Comparison of ENCODE assay signal across 8 cellular contexts in the genomic region with DNA sequence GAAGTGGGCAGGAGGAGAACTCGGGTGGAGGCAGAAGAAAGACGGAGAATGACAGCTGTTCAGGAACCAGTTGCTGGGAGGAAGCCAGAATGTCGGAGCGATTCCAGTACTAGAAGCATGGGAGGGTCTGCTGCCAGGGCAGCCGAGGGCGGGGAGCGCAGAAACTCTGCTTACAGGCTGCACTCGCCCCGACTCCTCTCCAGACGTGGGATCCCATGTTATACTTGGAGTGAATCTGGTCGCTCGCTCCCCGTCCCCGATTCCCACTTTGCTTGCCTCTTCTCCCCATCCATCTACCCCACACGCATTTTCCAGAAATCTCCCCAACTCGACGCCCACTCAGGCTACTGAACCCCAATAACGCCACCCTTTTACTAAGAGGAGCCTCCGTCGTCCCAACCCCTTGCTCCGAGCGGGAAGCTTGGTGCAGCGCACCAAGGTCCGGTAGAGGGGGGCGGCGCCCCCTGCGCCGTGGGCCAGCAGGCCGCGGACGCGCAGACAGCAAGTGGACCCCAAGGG. TPM values are rescaled to one million over a fixed set of nuclear protein-coding genes. Genes with fewer than 3 reads are reported as not detected.
DNase-seq lines count a peak whose midpoint lies in the region; ATAC-seq and TF ChIP-seq lines count a peak whose summit lies in the region.

No MANE protein-coding gene starts in this region.

- no peaks in the 10 kb centered on the region for H3K36me3 ChIP-seq in HUES48 (ENCODE audit: control insufficient read depth, insufficient read depth, low read length)
- H3K36me3 ChIP-seq in ascending aorta = peaks cover 0 to 9% of the 10 kb centered on the region in 2 donors
- no peaks in the 10 kb centered on the region for H3K36me3 ChIP-seq in iPS-20b (ENCODE audit: insufficient read depth, low read depth, low read length)
- peaks cover 0 to 12% (median 0%) of the 10 kb centered on the region in 6 donors for H3K36me3 ChIP-seq in spleen

- H3K9ac ChIP-seq in HUES48 (ENCODE audit: low read depth, low read length) = peak overlapping the region; percentile 34; the same call in 1 of the 2 replicates
- H3K9ac ChIP-seq in iPS-20b (ENCODE audit: low read depth, low read length) = peak overlapping the region; percentile 84; the same call in 1 of the 2 replicates

- 2 to 4% (median 2%) methylated on average over 31 to 32 of the region's 32 CpGs for WGBS in spleen, 5 donors

- peak; percentile 9 for DNase-seq in stimulated activated CD4-positive, alpha-beta T cell treated with anti-CD3 and anti-CD28 coated beads, Interleukin-15, amount 100 ng/mL, for 24 hours
- DNase-seq in stimulated activated CD4-positive, alpha-beta T cell treated with anti-CD3 and anti-CD28 coated beads, Interleukin-4, amount 100 ng/mL, for 24 hours = no peak
- peak in 1 of 2 donors; percentile 63 for DNase-seq in ascending aorta (ENCODE audit: low spot score in 2 of 2)
- DNase-seq in spleen = no peak
- no peak for DNase-seq in NCI-H187 (lab: John Stamatoyannopoulos, UW)

- ATAC-seq in HG03025 (IDR thresholded peaks at IDR 0.05; ENCODE audit: low FRiP score, unreplicated experiment) = no peak

- H3K9me3 ChIP-seq in HUES48 (ENCODE audit: control insufficient read depth, insufficient read depth, low read length) = no peaks in the 10 kb centered on the region
- H3K9me3 ChIP-seq in ascending aorta = no peaks in the 10 kb centered on the region
- H3K9me3 ChIP-seq in iPS-20b (ENCODE audit: insufficient read depth, low read depth, low read length) = no peaks in the 10 kb centered on the region
- H3K9me3 ChIP-seq in spleen = no peaks in the 10 kb centered on the region

- intact Hi-C loops in ascending aorta (cut with DNase I) (loop anchor here (1.0 to 5.0 kb wide), 5 partner anchors 25 to 210 kb away; partner anchors contain the start of gene SHF), spleen (cut with DNase I; ENCODE audit: low total_unique reads) (no loop called here)

- H3K4me1 ChIP-seq in HUES48 (ENCODE audit: control insufficient read depth, insufficient read depth, low read length) (peaks cover 2% of the 10 kb centered on the region), ascending aorta (peaks cover 3 to 5% of the 10 kb centered on the region in 2 donors), iPS-20b (ENCODE audit: insufficient read depth, low read length) (peaks cover 8% of the 10 kb centered on the region; the same call in 1 of the 2 replicates), spleen (peaks cover 11 to 38% (median 28%) of the 10 kb centered on the region in 6 donors)

- H3K27me3 ChIP-seq in HUES48 (ENCODE audit: control insufficient read depth, insufficient read depth, low read length) = peaks cover 57% of the 10 kb centered on the region
- H3K27me3 ChIP-seq in ascending aorta = no peaks in the 10 kb centered on the region
- H3K27me3 ChIP-seq in iPS-20b (ENCODE audit: insufficient read depth, low read length) = peaks cover 63% of the 10 kb centered on the region
- H3K27me3 ChIP-seq in spleen (replicated peaks in 1 of 7) = peaks cover 0 to 54% (median 16%) of the 10 kb centered on the region in 7 donors

- H3K4me3 ChIP-seq in HUES48 (ENCODE audit: low read depth, low read length) = peak overlapping the region; percentile 69
- peak overlapping the region; percentile 61 to 72 for H3K4me3 ChIP-seq in ascending aorta
- H3K4me3 ChIP-seq in iPS-20b (ENCODE audit: low read length) = peak overlapping the region; percentile 94
- peak overlapping the region; percentile 26 to 81 (median 58) for H3K4me3 ChIP-seq in spleen

- no peak for TF ChIP-seq POLR2A in spleen (IDR thresholded peaks at IDR 0.05)

- H3K27ac ChIP-seq in HUES48 (ENCODE audit: low read depth, low read length) (no peak overlapping the region), ascending aorta (peak overlapping the region; percentile 75 to 77), iPS-20b (ENCODE audit: low read length) (no peak overlapping the region), spleen (peak overlapping the region; percentile 2 to 79 (median 72))

- no peak for TF ChIP-seq CTCF in ascending aorta (IDR thresholded peaks at IDR 0.05)
- no peak for TF ChIP-seq CTCF in spleen (IDR thresholded peaks at IDR 0.05 in 8 of 11, conservative IDR thresholded peaks at IDR 0.05 in 3 of 11)

RNA-seq across cellular contexts. Expression of gene GATM, which starts 0.7 kb away (rescaled TPM):
- total RNA-seq in ascending aorta = 6.1 TPM
- 10 to 100 TPM; 33.4 to 69.4 (median 41.0) TPM for total RNA-seq in spleen
- 10 to 100 TPM; 19.3 to 37.2 (median 33.0) TPM for polyA plus RNA-seq in spleen

Comparison
In these comparisons a context has a peak if more than half of its experiments do, and no peak if none do; other contexts are left out.
1. H3K27ac ChIP-seq: peak in ascending aorta (2 of 2) and spleen (8 of 8); none in HUES48 (single experiment) and iPS-20b (single experiment).
2. Peak in every context shown above with its lines, with median percentiles within 50 percentile points of each other: H3K4me3 ChIP-seq.